In the genomic region with DNA sequence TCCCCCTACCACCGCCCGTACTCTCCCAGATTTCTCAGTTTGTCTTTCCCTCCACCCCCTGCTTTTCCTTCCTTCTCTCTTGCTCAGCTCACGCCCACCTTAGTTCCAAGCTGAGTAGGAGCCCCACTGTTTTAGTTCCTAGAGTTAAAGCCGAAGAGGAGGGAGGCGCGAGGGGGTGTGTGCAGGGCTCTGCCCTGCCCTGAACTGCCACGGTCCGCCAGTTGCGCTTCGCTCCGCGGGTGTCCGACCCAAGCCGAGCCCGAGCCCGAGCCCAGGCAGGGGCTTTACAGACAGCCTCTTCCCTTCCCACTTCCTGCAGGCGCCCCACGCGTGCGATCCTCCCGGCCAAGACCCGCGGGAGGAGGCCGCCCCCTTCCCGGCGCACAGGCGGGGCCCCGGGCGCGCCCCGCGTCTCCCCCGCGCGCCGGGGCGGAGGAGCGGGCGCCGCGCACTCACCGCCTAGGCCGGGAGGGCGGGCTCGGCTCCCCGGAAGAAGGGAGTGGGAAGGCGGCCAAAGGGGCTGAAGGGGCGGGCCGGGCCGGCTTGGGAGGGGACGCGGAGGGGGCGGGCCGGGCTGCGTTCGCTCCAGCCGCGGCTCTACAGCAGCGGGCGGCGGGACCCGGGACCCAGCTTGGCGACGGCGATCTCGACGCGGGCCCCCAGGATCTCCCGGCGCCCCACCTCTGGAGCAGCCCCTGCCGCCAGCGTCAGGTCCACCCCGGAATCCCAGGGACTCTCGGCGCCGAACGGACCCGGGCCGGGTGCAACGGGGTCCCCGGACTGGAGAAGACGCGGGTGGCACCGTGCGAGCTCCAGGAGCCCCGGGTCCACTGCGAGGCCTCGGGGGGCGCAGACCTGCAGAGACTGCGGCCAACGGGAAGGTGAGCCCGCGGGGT, we compare ENCODE assay signal across 8 cellular contexts. TPM values are rescaled to one million over a fixed set of nuclear protein-coding genes. Genes with fewer than 3 reads are reported as not detected.
DNase-seq lines count a peak whose midpoint lies in the region; ATAC-seq and TF ChIP-seq lines count a peak whose summit lies in the region.

A gene with protein sequence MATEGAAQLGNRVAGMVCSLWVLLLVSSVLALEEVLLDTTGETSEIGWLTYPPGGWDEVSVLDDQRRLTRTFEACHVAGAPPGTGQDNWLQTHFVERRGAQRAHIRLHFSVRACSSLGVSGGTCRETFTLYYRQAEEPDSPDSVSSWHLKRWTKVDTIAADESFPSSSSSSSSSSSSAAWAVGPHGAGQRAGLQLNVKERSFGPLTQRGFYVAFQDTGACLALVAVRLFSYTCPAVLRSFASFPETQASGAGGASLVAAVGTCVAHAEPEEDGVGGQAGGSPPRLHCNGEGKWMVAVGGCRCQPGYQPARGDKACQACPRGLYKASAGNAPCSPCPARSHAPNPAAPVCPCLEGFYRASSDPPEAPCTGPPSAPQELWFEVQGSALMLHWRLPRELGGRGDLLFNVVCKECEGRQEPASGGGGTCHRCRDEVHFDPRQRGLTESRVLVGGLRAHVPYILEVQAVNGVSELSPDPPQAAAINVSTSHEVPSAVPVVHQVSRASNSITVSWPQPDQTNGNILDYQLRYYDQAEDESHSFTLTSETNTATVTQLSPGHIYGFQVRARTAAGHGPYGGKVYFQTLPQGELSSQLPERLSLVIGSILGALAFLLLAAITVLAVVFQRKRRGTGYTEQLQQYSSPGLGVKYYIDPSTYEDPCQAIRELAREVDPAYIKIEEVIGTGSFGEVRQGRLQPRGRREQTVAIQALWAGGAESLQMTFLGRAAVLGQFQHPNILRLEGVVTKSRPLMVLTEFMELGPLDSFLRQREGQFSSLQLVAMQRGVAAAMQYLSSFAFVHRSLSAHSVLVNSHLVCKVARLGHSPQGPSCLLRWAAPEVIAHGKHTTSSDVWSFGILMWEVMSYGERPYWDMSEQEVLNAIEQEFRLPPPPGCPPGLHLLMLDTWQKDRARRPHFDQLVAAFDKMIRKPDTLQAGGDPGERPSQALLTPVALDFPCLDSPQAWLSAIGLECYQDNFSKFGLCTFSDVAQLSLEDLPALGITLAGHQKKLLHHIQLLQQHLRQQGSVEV (plus strand): TSS at position 572 of the 896 bp plus-strand sequence. CDS start 8,152 bp downstream, outside the sequence.

- peaks cover 31% of the 10 kb centered on the region for H3K4me1 Mint-ChIP-seq in brain

- peak; percentile 50 for DNase-seq in DMS79 treated with DMSO at 0.1 percent for 48 hours (lab: John Stamatoyannopoulos, UW)
- peak; percentile 22 for DNase-seq in Jurkat, Clone E6-1 (ENCODE audit: low read depth, low spot score)
- peak; percentile 60 for DNase-seq in T1000 (lab: John Stamatoyannopoulos, UW)
- DNase-seq in NCI-H2171 (lab: John Stamatoyannopoulos, UW): no peak

- peak within 1 kb of the TSS; percentile 96 for H3K4me2 ChIP-seq in skeletal muscle satellite cell (ENCODE audit: low read length)

- H3K9me3 ChIP-seq in iPS-18a (ENCODE audit: control insufficient read depth, low read depth, low read length) (no peaks in the 10 kb centered on the region), skeletal muscle satellite cell (replicated peaks; ENCODE audit: low read length) (no peaks in the 10 kb centered on the region)

- H3K27me3 Mint-ChIP-seq in brain: peaks cover 16% of the 10 kb centered on the region

- TF ChIP-seq CTCF in brain (conservative IDR thresholded peaks at IDR 0.05): no peak

- peak within 1 kb of the TSS; percentile 26 to 91 (median 84) for H3K27ac Mint-ChIP-seq in brain

- H3K4me3 Mint-ChIP-seq in brain: peak within 1 kb of the TSS; percentile 90 to 95 (median 93)

- peak within 1 kb of the TSS; percentile 89 for H3K4me3 ChIP-seq in Jurkat, Clone E6-1 (ENCODE audit: low read length)
- H3K4me3 ChIP-seq in iPS-18a (ENCODE audit: low read length): peak within 1 kb of the TSS; percentile 94
- peak within 1 kb of the TSS; percentile 78 for H3K4me3 ChIP-seq in skeletal muscle satellite cell (ENCODE audit: low read length)

- H3K27me3 ChIP-seq in iPS-18a (ENCODE audit: control insufficient read depth, insufficient read depth, low read length) (peaks cover 18% of the 10 kb centered on the region), skeletal muscle satellite cell (ENCODE audit: control insufficient read depth, insufficient read depth, low read length) (peaks cover 17% of the 10 kb centered on the region)

- H3K4me1 ChIP-seq in iPS-18a (ENCODE audit: control insufficient read depth, low read depth, low read length): peaks cover 9% of the 10 kb centered on the region
- H3K4me1 ChIP-seq in skeletal muscle satellite cell (ENCODE audit: control insufficient read depth, insufficient read depth, low read length): peaks cover 11% of the 10 kb centered on the region

- no peaks in the 10 kb centered on the region for H3K36me3 Mint-ChIP-seq in brain

- peak; percentile 65 for ATAC-seq in GM21717 (IDR thresholded peaks at IDR 0.05; ENCODE audit: unreplicated experiment)

- H3K36me3 ChIP-seq in iPS-18a (ENCODE audit: control insufficient read depth, low read depth, low read length) (no peaks in the 10 kb centered on the region), skeletal muscle satellite cell (ENCODE audit: insufficient read depth, low read length) (no peaks in the 10 kb centered on the region)

- peak within 1 kb of the TSS; percentile 48 for H3K9ac ChIP-seq in iPS-18a (ENCODE audit: low read length)
- H3K9ac ChIP-seq in skeletal muscle satellite cell (ENCODE audit: low read depth, low read length): peak within 1 kb of the TSS; percentile 79

- no peaks in the 10 kb centered on the region for H3K9me3 Mint-ChIP-seq in brain

- no peak within 1 kb of the TSS for H3K27ac ChIP-seq in iPS-18a (ENCODE audit: low read length)

RNA-seq across cellular contexts. Expression of the gene that starts here (rescaled TPM):
- polyA plus RNA-seq in Jurkat, Clone E6-1 (2012; ENCODE audit: insufficient read depth, insufficient read length): 34.2 TPM
- 74.6 TPM for polyA plus RNA-seq in brain (ENCODE audit: insufficient read depth, low read depth, low replicate concordance)
- 0.51 and 7.4 TPM in 2 replicates for total RNA-seq in skeletal muscle satellite cell (2012; rRNA removed)
